Comparison of ENCODE assay signal across 9 cellular contexts in genomic region chr6:35776364-35777215, GRCh38. TPM values are rescaled to one million over a fixed set of nuclear protein-coding genes. Genes with fewer than 3 reads are reported as not detected.
DNase-seq lines count a peak whose midpoint lies in the region; ATAC-seq, FAIRE-seq and TF ChIP-seq lines count a peak whose summit lies in the region.
"Had no signal": no experiment of that assay in that cellular context is flagged by ENCODE, and none has a peak within 500 bp of the region (broad histone marks: within the 10 kb centered on the region; RNA-seq: fewer than 3 reads in every experiment).

Gene CLPSL2, plus strand, starts transcription at chr6:35776598. Its CDS starts 21 bp downstream, at chr6:35776619.

- H3K9me3 ChIP-seq in Loucy (ENCODE audit: insufficient read depth, low read depth, low read length), result no peaks in the 10 kb centered on the region
- no peaks in the 10 kb centered on the region for H3K9me3 ChIP-seq in body of pancreas
- no peaks in the 10 kb centered on the region for H3K9me3 ChIP-seq in HepG2 (ENCODE audit: low read length)
- no peaks in the 10 kb centered on the region for H3K9me3 ChIP-seq in upper lobe of right lung

- TF ChIP-seq POLR2A in body of pancreas (IDR thresholded peaks at IDR 0.05) (peak in 1 of 3 donors; percentile 13), HepG2 (IDR thresholded peaks at IDR 0.05; ENCODE audit: insufficient read depth in 1 of 2, low read depth in 2 of 2, low read length in 2 of 2) (no peak)

- TF ChIP-seq CTCF in Loucy (conservative IDR thresholded peaks at IDR 0.05; ENCODE audit: low read length) (no peak), body of pancreas (IDR thresholded peaks at IDR 0.05) (no peak), HepG2 (CRISPR knock-in tag; IDR thresholded peaks at IDR 0.05) (no peak), upper lobe of right lung (IDR thresholded peaks at IDR 0.05) (no peak)

- peak; percentile 58 for DNase-seq in COLO668 (lab: John Stamatoyannopoulos, UW; ENCODE audit: unreplicated experiment)
- peak; percentile 19 to 61 (median 42) for DNase-seq in body of pancreas
- DNase-seq in HepG2 (ENCODE audit: low spot score), result no peak
- DNase-seq in upper lobe of right lung, result peak; percentile 67
- no peak for DNase-seq in AG08395 (ENCODE audit: low spot score)

- BruUV-seq in HepG2 (replicated peaks; lab: Mats Ljungman, UMichigan), result no TSS peak

- H3F3A ChIP-seq in Loucy (ENCODE audit: low read depth), result no peaks in the 10 kb centered on the region

- ATAC-seq in body of pancreas (peak; percentile 70), HepG2 (peak; percentile 56), upper lobe of right lung (peak; percentile 52), GM18511 (IDR thresholded peaks at IDR 0.05; ENCODE audit: unreplicated experiment) (no peak), GM21526 (IDR thresholded peaks at IDR 0.05; ENCODE audit: low FRiP score, unreplicated experiment) (no peak)

- H4K20me1 ChIP-seq in Loucy (ENCODE audit: insufficient read depth, low read length, poor library complexity, severe bottlenecking) (no peaks in the 10 kb centered on the region), HepG2 (ENCODE audit: insufficient read depth, low read length) (no peaks in the 10 kb centered on the region)

- H3K27me3 ChIP-seq in Loucy (ENCODE audit: insufficient read depth, low read length, poor library complexity, severe bottlenecking), result no peaks in the 10 kb centered on the region
- H3K27me3 ChIP-seq in body of pancreas, result no peaks in the 10 kb centered on the region
- H3K27me3 ChIP-seq in HepG2 (ENCODE audit: control insufficient read depth in 1 of 2, insufficient read depth in 2 of 2, low read length in 2 of 2), result peaks cover 11 to 55% of the 10 kb centered on the region in 2 experiments
- H3K27me3 ChIP-seq in upper lobe of right lung, result peaks cover 29% of the 10 kb centered on the region

- H3K4me3 ChIP-seq in Loucy (ENCODE audit: low read length, poor library complexity, severe bottlenecking) (peak within 1 kb of the TSS; percentile 64), body of pancreas (peak within 1 kb of the TSS; percentile 16 to 27), HepG2 (replicated peaks in 1 of 3; ENCODE audit: insufficient read depth in 1 of 3, low read depth in 2 of 3, low read length in 3 of 3) (peak within 1 kb of the TSS; percentile 52 to 72 (median 65)), upper lobe of right lung (peak within 1 kb of the TSS; percentile 48)

- CTCF ChIA-PET in HepG2 (lab: Yijun Ruan, JAX; ENCODE audit: low intra/inter-chr PET ratio, low total read pairs), result no interaction called here

- H3K4me1 ChIP-seq in Loucy (ENCODE audit: insufficient read depth, low read length, poor library complexity, severe bottlenecking) (no peaks in the 10 kb centered on the region), body of pancreas (peaks cover 16% of the 10 kb centered on the region), HepG2 (ENCODE audit: insufficient read depth, low read length) (peaks cover 6% of the 10 kb centered on the region), upper lobe of right lung (peaks cover 7% of the 10 kb centered on the region)

- H3K27ac ChIP-seq in body of pancreas (no peak within 1 kb of the TSS), HepG2 (ENCODE audit: extremely low read length, insufficient read depth, low read length) (no peak within 1 kb of the TSS), upper lobe of right lung (no peak within 1 kb of the TSS)

- no peak for TF ChIP-seq EP300 in HepG2 (IDR thresholded peaks at IDR 0.05; ENCODE audit: low read depth in 2 of 2, low read length in 2 of 2)
- TF ChIP-seq EP300 in HepG2 (CRISPR knock-in tag; IDR thresholded peaks at IDR 0.05; ENCODE audit: borderline replicate concordance), result no peak

- POLR2A ChIA-PET in HepG2 (lab: Yijun Ruan, JAX), result no interaction called here

- intact Hi-C loops in body of pancreas (cut with DNase I), result no loop called here
- intact Hi-C loops in HepG2 (cut with micrococcal nuclease; ENCODE audit: unreplicated experiment), result no loop called here
- intact Hi-C loops in upper lobe of right lung (cut with DNase I), result no loop called here

- WGBS in body of pancreas, 2 donors, result 3 to 12% methylated on average over 15 to 54 of the region's 56 CpGs
- 4% methylated on average over 26 of the region's 56 CpGs for WGBS in HepG2 (ENCODE audit: low lambda C conversion rate)

- no peak within 1 kb of the TSS for H3K9ac ChIP-seq in Loucy (ENCODE audit: low read depth, low read length, poor library complexity, severe bottlenecking)
- H3K9ac ChIP-seq in HepG2 (ENCODE audit: insufficient read depth, low read depth, low read length), result 0 out of 2 replicates have a peak within 1 kb of the TSS, but pooled peaks have one; percentile 16

- no peak for TF ChIP-seq RAD21 in HepG2 (CRISPR knock-in tag; IDR thresholded peaks at IDR 0.05)

- FAIRE-seq in HepG2 (lab: Jason Lieb, UNC), result no peak

- H3K9me2 ChIP-seq in Loucy (replicated peaks; ENCODE audit: low read depth, low read length), result no peaks in the 10 kb centered on the region

- no peaks in the 10 kb centered on the region for H3K36me3 ChIP-seq in Loucy (ENCODE audit: insufficient read depth, low read length)
- H3K36me3 ChIP-seq in body of pancreas (replicated peaks in 1 of 2; ENCODE audit: insufficient read depth in 1 of 2, low read depth in 2 of 2), result no peaks in the 10 kb centered on the region
- H3K36me3 ChIP-seq in HepG2 (replicated peaks in 1 of 2; ENCODE audit: control insufficient read depth in 1 of 2, insufficient read depth in 2 of 2, low read length in 2 of 2), result no peaks in the 10 kb centered on the region
- H3K36me3 ChIP-seq in upper lobe of right lung, result no peaks in the 10 kb centered on the region

- in situ Hi-C loops in HepG2 (cut with HindIII; ENCODE audit: extremely low pct_ligation_motif_present, low pct_unique_long_range_greater_than_20kb), result no loop called here

- H3K4me2 ChIP-seq in Loucy (ENCODE audit: low read depth, low read length, poor library complexity, severe bottlenecking) (peak within 1 kb of the TSS; percentile 59), HepG2 (ENCODE audit: low read depth, low read length) (peak within 1 kb of the TSS; percentile 88)

- no peaks in the 10 kb centered on the region for H3K79me2 ChIP-seq in Loucy (ENCODE audit: insufficient read depth, low read length)
- H3K79me2 ChIP-seq in HepG2 (ENCODE audit: insufficient read depth, low read length), result no peaks in the 10 kb centered on the region

- H2AFZ ChIP-seq in Loucy (ENCODE audit: low read length) (peak within 1 kb of the TSS; percentile 83), HepG2 (ENCODE audit: low read length) (no peak within 1 kb of the TSS)

TF ChIP-seq in HepG2, 621 proteins besides CTCF, POLR2A, EP300 and RAD21 (continues in another document):
- TF ChIP-seq ZNF10 (CRISPR knock-in tag; IDR thresholded peaks at IDR 0.05; ENCODE audit: borderline replicate concordance, low read depth) (no peak), KLF16 (CRISPR knock-in tag; IDR thresholded peaks at IDR 0.05) (no peak), ZNF235 (CRISPR knock-in tag; IDR thresholded peaks at IDR 0.05; ENCODE audit: borderline replicate concordance) (no peak), DBP (CRISPR knock-in tag; IDR thresholded peaks at IDR 0.05; ENCODE audit: not compliant biosample characterization) (no peak), FOXO4 (CRISPR knock-in tag; conservative IDR thresholded peaks at IDR 0.05) (0 out of 2 replicates have a peak, but pooled peaks have one; percentile 50), SMAD3 (CRISPR knock-in tag; IDR thresholded peaks at IDR 0.05) (no peak), PTBP1 (IDR thresholded peaks at IDR 0.05; ENCODE audit: low read depth, low read length, poor library complexity, severe bottlenecking) (no peak), RBM22 (optimal IDR thresholded peaks at IDR 0.05; ENCODE audit: low read length) (no peak)

RNA-seq across cellular contexts. Expression of gene CLPSL2, which starts in this region (rescaled TPM):
- total RNA-seq in body of pancreas (not detected), HepG2 (2016; rRNA removed; fragmentation: Illumina TruSeq; extraction: Trizol) (not detected in 2 replicates), upper lobe of right lung (not detected)
- not detected in 2 replicates for total RNA-seq in HepG2 (2016; cell fraction: cytosol; rRNA removed; fragmentation: Illumina TruSeq; extraction: Trizol; ENCODE audit: low read depth)
- not detected in 2 replicates for total RNA-seq in HepG2 (2016; cell fraction: insoluble cytoplasmic fraction; rRNA removed; fragmentation: Illumina TruSeq; extraction: Trizol)
- not detected in 2 replicates for total RNA-seq in HepG2 (2016; cell fraction: membrane; rRNA removed; fragmentation: Illumina TruSeq; extraction: Trizol)
- total RNA-seq in HepG2 (2016; cell fraction: nucleus; rRNA removed; fragmentation: Illumina TruSeq; extraction: Trizol), result not detected in 2 replicates
- polyA plus RNA-seq in HepG2 (2011; rRNA removed), result not detected in 2 replicates
- polyA plus RNA-seq in HepG2 (2011; cell fraction: cytosol; rRNA removed), result not detected in 2 replicates
- polyA plus RNA-seq in HepG2 (2011; cell fraction: nucleus; rRNA removed), result not detected in 2 replicates
- polyA plus RNA-seq in HepG2 (2012), result not detected in 2 replicates
- polyA plus RNA-seq in HepG2 (2016; cell fraction: cytosol; fragmentation: Illumina TruSeq; extraction: Trizol; ENCODE audit: low read depth), result not detected in 2 replicates
- not detected in 2 replicates for polyA plus RNA-seq in HepG2 (2016; cell fraction: insoluble cytoplasmic fraction; fragmentation: Illumina TruSeq; extraction: Trizol; ENCODE audit: low read depth)
- polyA plus RNA-seq in HepG2 (2016; cell fraction: membrane; fragmentation: Illumina TruSeq; extraction: Trizol; ENCODE audit: low read depth), result not detected in 2 replicates
- not detected in 2 replicates for polyA plus RNA-seq in HepG2 (2016; cell fraction: nucleus; fragmentation: Illumina TruSeq; extraction: Trizol; ENCODE audit: insufficient read depth, low read depth)
- not detected in 2 replicates for polyA minus RNA-seq in HepG2 (2011; rRNA and poly(A)+ RNA removed; ENCODE audit: low replicate concordance)
- not detected in 2 replicates for polyA minus RNA-seq in HepG2 (2011; cell fraction: cytosol; rRNA and poly(A)+ RNA removed)
- not detected in 2 replicates for polyA minus RNA-seq in HepG2 (2011; cell fraction: nucleus; rRNA and poly(A)+ RNA removed)
- total RNA-seq: pulmonary artery endothelial cell had no signal

Comparison
In these comparisons a context has a peak if more than half of its experiments do, and no peak if none do; other contexts are left out.
1. Peak in DNase-seq, ATAC-seq and H3K4me3 ChIP-seq in body of pancreas; RNA of the gene not detected or under 1 TPM.
2. Peak in ATAC-seq, H3K4me3 ChIP-seq, H3K9ac ChIP-seq and H3K4me2 ChIP-seq in HepG2; RNA of the gene not detected or under 1 TPM.
3. Peak in DNase-seq, ATAC-seq and H3K4me3 ChIP-seq in upper lobe of right lung; RNA of the gene not detected or under 1 TPM.